In the genomic region with DNA sequence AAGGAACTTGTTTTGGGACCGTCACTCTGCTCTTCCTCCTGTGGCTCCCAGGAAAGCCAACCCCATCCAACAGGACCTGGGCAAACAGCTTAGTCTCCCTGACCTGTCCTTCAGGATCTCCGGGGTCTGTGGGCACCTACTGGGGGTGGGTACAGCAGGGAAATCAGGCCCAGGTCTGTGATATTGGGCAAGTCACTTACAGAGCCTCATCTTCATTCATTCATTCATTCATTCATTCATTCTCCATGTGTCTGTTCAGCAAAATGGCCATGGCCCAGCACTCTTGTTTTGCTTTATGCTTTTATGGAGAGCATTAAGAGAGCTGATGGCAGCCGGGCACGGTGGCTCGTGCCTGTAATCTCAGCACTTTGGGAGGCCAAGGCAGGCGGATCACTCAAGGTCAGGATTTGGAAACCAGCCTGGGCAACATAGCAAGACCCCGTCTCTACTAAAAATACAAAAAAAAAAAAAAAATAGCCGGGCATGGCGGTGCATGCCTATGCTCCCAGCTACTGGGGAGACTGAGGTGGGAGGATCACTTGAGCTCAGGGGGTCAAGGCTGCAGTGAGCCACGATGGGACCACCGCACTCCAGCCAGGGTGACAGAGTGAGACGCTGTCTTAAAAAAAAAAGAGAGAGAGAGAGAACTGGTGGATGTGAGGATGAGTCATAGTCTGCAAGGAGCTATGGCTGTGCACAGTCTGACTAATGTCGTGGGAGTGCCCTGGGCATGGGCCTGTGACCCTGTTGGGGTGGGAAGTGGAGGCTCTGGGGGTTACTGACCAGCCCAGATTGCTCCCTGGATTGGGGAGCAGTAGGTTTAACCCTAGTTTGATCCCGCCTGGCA, we compare ENCODE assay signal across 11 cellular contexts. TPM values are rescaled to one million over a fixed set of nuclear protein-coding genes. Genes with fewer than 3 reads are reported as not detected.
DNase-seq lines count a peak whose midpoint lies in the region; ATAC-seq and TF ChIP-seq lines count a peak whose summit lies in the region.
"Had no signal": no experiment of that assay in that cellular context is flagged by ENCODE, and none has a peak within 500 bp of the region (broad histone marks: within the 10 kb centered on the region; RNA-seq: fewer than 3 reads in every experiment).

No MANE protein-coding gene starts in this region.

- no peak for TF ChIP-seq RAD21 in HCT116 (IDR thresholded peaks at IDR 0.05; ENCODE audit: low read depth)

- H3K79me2 ChIP-seq in HCT116 (ENCODE audit: insufficient read depth, low read length): no peaks in the 10 kb centered on the region; the same call in 1 of the 2 replicates

- H3K9me2 ChIP-seq in HCT116 (ENCODE audit: insufficient read depth): no peaks in the 10 kb centered on the region

- H3K4me1 Mint-ChIP-seq in activated CD8-positive, alpha-beta T cell treated with anti-CD3 and anti-CD28 coated beads for 36 hours (ENCODE audit: low read depth): no peaks in the 10 kb centered on the region

- intact Hi-C loops in HCT116 (cut with micrococcal nuclease): no loop called here
- intact Hi-C loops in activated CD8-positive, alpha-beta T cell treated with anti-CD3 and anti-CD28 coated beads for 36 hours (cut with micrococcal nuclease): no loop called here

- no peaks in the 10 kb centered on the region for H3K9me3 Mint-ChIP-seq in activated CD8-positive, alpha-beta T cell treated with anti-CD3 and anti-CD28 coated beads for 36 hours

- no peak overlapping the region for H2AFZ ChIP-seq in HCT116 (ENCODE audit: low read depth, low read length, poor library complexity, severe bottlenecking)

- no peak overlapping the region for H3K4me3 Mint-ChIP-seq in activated CD8-positive, alpha-beta T cell treated with anti-CD3 and anti-CD28 coated beads for 36 hours

- H3K4me1 ChIP-seq in HCT116 (ENCODE audit: control insufficient read depth in 1 of 2, insufficient read depth in 2 of 2, low read length in 2 of 2): peaks cover 15 to 33% of the 10 kb centered on the region in 2 experiments

- H3K27me3 Mint-ChIP-seq in activated CD8-positive, alpha-beta T cell treated with anti-CD3 and anti-CD28 coated beads for 36 hours: no peaks in the 10 kb centered on the region

- RAD21 ChIA-PET in HCT116 (lab: Charles Lee; ENCODE audit: low non-redundant PET in 1 of 2, low total read pairs in 2 of 2, uncharacterized antibody in 2 of 2, unreplicated experiment in 2 of 2): no interaction called here

- no peak for TF ChIP-seq POLR2A in HCT116 (IDR thresholded peaks at IDR 0.05; ENCODE audit: borderline replicate concordance, extremely low read depth, insufficient read depth, insufficient read length)

- H4K20me1 ChIP-seq in HCT116 (ENCODE audit: insufficient read depth): no peaks in the 10 kb centered on the region

- CTCF ChIA-PET in HCT116 (lab: Charles Lee): interaction anchor here (1.4 kb wide), 1 partner anchor 57 kb away, joined by 5 read pairs; no protein-coding TSS in a partner anchor
- CTCF ChIA-PET in activated CD8-positive, alpha-beta T cell treated with anti-CD3 and anti-CD28 coated beads for 36 hours (lab: Charles Lee): no interaction called here

- H3K4me3 ChIP-seq in HCT116 (replicated peaks in 1 of 2; ENCODE audit: low read depth in 1 of 2, low read length in 2 of 2) (no peak overlapping the region), kidney epithelial cell (ENCODE audit: low read depth, low read length) (no peak overlapping the region)
- H3K4me3 ChIP-seq: skin epidermis had no signal

- H3K9ac ChIP-seq in HCT116 (ENCODE audit: low read length): 0 out of 2 replicates have a peak overlapping the region, but pooled peaks have one; percentile 11

- DNase-seq in AG08396 (ENCODE audit: low spot score): peak; percentile 89
- DNase-seq in HCT116 (ENCODE audit: low read depth, low spot score): peak; percentile 38
- DNase-seq in activated CD8-positive, alpha-beta T cell treated with anti-CD3 and anti-CD28 coated beads for 36 hours: peak; percentile 32
- peak; percentile 78 for DNase-seq in kidney epithelial cell (ENCODE audit: low read depth)
- no peak for DNase-seq in SK-N-DZ (ENCODE audit: low spot score)
- no peak for DNase-seq in DMS153 (lab: John Stamatoyannopoulos, UW)
- DNase-seq in NCI-H69 (lab: John Stamatoyannopoulos, UW): no peak
- DNase-seq: GF-D8, NCI-H774 had no signal

- TF ChIP-seq CTCF in HCT116 (IDR thresholded peaks at IDR 0.05 in 2 of 3, conservative IDR thresholded peaks at IDR 0.05 in 1 of 3; ENCODE audit: borderline replicate concordance in 1 of 3, insufficient read depth in 1 of 3, low read depth in 2 of 3, low read length in 2 of 3) (no peak), kidney epithelial cell (IDR thresholded peaks at IDR 0.05; ENCODE audit: insufficient read depth, low read length, poor library complexity, severe bottlenecking) (no peak)
- TF ChIP-seq CTCF in activated CD8-positive, alpha-beta T cell treated with anti-CD3 and anti-CD28 coated beads for 36 hours (IDR thresholded peaks at IDR 0.05): no peak

- no TSS peak for BruUV-seq in HCT116 (replicated peaks; lab: Mats Ljungman, UMichigan)

- H3K9me3 ChIP-seq in HCT116 (ENCODE audit: control insufficient read depth in 1 of 2, insufficient read depth in 1 of 2, low read depth in 1 of 2, low read length in 2 of 2): no peaks in the 10 kb centered on the region

- ATAC-seq in HCT116 (peak; percentile 90), HG02759 (IDR thresholded peaks at IDR 0.05; ENCODE audit: unreplicated experiment) (no peak)
- ATAC-seq in activated CD8-positive, alpha-beta T cell treated with anti-CD3 and anti-CD28 coated beads for 36 hours: peak; percentile 93

- no peak overlapping the region for H3K27ac Mint-ChIP-seq in activated CD8-positive, alpha-beta T cell treated with anti-CD3 and anti-CD28 coated beads for 36 hours

- H3K36me3 ChIP-seq in HCT116 (ENCODE audit: control insufficient read depth in 1 of 2, insufficient read depth in 2 of 2, low read length in 2 of 2) (peaks cover 0 to 5% of the 10 kb centered on the region in 2 experiments; a peak in 1 of 4 replicates), kidney epithelial cell (ENCODE audit: control insufficient read depth, insufficient read depth, low read length) (no peaks in the 10 kb centered on the region)

- H3K27me3 ChIP-seq in HCT116 (ENCODE audit: insufficient read depth, low read length) (no peaks in the 10 kb centered on the region), kidney epithelial cell (ENCODE audit: control insufficient read depth, insufficient read depth, low read length) (no peaks in the 10 kb centered on the region)

- POLR2A ChIA-PET in HCT116 (lab: Charles Lee): no interaction called here
- POLR2A ChIA-PET in activated CD8-positive, alpha-beta T cell treated with anti-CD3 and anti-CD28 coated beads for 36 hours (lab: Charles Lee): no interaction called here

- H3K4me2 ChIP-seq in HCT116 (ENCODE audit: low read length): peak overlapping the region; percentile 52

- no peak overlapping the region for H3K27ac ChIP-seq in HCT116 (ENCODE audit: low read depth, low read length)
- H3K27ac ChIP-seq: skin epidermis had no signal

- no peaks in the 10 kb centered on the region for H3K36me3 Mint-ChIP-seq in activated CD8-positive, alpha-beta T cell treated with anti-CD3 and anti-CD28 coated beads for 36 hours (ENCODE audit: low read depth)

TF ChIP-seq in HCT116, 20 proteins besides CTCF, POLR2A, EP300 and RAD21:
- peak; percentile 85 for TF ChIP-seq JUND (IDR thresholded peaks at IDR 0.05)
- peak; percentile 43; the same call in 1 of the 2 replicates for TF ChIP-seq SP1 (IDR thresholded peaks at IDR 0.05; ENCODE audit: low read depth)
- TF ChIP-seq ZNF274 (IDR thresholded peaks at IDR 0.05; ENCODE audit: low read depth, low read length): no peak
- no peak for TF ChIP-seq EZH2phosphoT487 (IDR thresholded peaks at IDR 0.05; ENCODE audit: borderline replicate concordance)
- TF ChIP-seq POLR2AphosphoS5 (IDR thresholded peaks at IDR 0.05; ENCODE audit: low read depth, low read length): no peak
- TF ChIP-seq FOSL1 (IDR thresholded peaks at IDR 0.05; ENCODE audit: low read depth): peak; percentile 85
- TF ChIP-seq SRF (IDR thresholded peaks at IDR 0.05; ENCODE audit: low read depth): no peak
- no peak for TF ChIP-seq CBX3 (IDR thresholded peaks at IDR 0.05; ENCODE audit: low read depth)
- TF ChIP-seq, protein P1, sequence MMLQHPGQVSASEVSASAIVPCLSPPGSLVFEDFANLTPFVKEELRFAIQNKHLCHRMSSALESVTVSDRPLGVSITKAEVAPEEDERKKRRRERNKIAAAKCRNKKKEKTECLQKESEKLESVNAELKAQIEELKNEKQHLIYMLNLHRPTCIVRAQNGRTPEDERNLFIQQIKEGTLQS (IDR thresholded peaks at IDR 0.05): 0 out of 2 replicates have a peak, but pooled peaks have one; percentile 22
- TF ChIP-seq CEBPB (IDR thresholded peaks at IDR 0.05; ENCODE audit: low read depth): no peak
- no peak for TF ChIP-seq ELF1 (IDR thresholded peaks at IDR 0.05; ENCODE audit: borderline replicate concordance, low read depth)
- TF ChIP-seq, protein P2, sequence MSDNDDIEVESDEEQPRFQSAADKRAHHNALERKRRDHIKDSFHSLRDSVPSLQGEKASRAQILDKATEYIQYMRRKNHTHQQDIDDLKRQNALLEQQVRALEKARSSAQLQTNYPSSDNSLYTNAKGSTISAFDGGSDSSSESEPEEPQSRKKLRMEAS (IDR thresholded peaks at IDR 0.05): no peak; the same call in 1 of the 2 replicates
- no peak for TF ChIP-seq ZBTB33 (IDR thresholded peaks at IDR 0.05; ENCODE audit: extremely low read depth, insufficient replicate concordance, low read length)

RNA-seq across cellular contexts. Expression of gene CLIP2, which starts 54.3 kb away (rescaled TPM):
- total RNA-seq in HCT116 (2021; ENCODE audit: unreplicated experiment): 40.1 TPM
- 28.6 and 33.7 TPM in 2 replicates for polyA plus RNA-seq in HCT116 (2012)
- 1 to 10 TPM; 1.3 to 1.4 TPM for total RNA-seq in activated CD8-positive, alpha-beta T cell treated with anti-CD3 and anti-CD28 coated beads for 36 hours
- 46.3 and 54.1 TPM in 2 replicates for total RNA-seq in kidney epithelial cell
- 5.3 and 11.7 TPM in 2 replicates for polyA plus RNA-seq in SK-N-DZ (2014; cell fraction: cytosol; rRNA removed)
- polyA plus RNA-seq in SK-N-DZ (2014; cell fraction: nucleus; rRNA removed): 4.5 and 5.8 TPM in 2 replicates

Comparison
In these comparisons a context has a peak if more than half of its experiments do, and no peak if none do; other contexts are left out.
1. DNase-seq: peak in AG08396 (single experiment), HCT116 (single experiment), activated CD8-positive, alpha-beta T cell treated with anti-CD3 and anti-CD28 coated beads for 36 hours (single experiment) and kidney epithelial cell (single experiment); none in SK-N-DZ (single experiment), DMS153 (single experiment) and NCI-H69 (single experiment).
2. RNA of gene CLIP2, which starts 54.3 kb away (total RNA-seq): 46.3 to 54.1 TPM in kidney epithelial cell and 40.1 TPM in HCT116 (single experiment); 1.3 to 1.4 TPM in activated CD8-positive, alpha-beta T cell treated with anti-CD3 and anti-CD28 coated beads for 36 hours; every median in the first group is over 10 times any median in the second.